Comparison of ENCODE assay signal across 8 cellular contexts in the genomic region with DNA sequence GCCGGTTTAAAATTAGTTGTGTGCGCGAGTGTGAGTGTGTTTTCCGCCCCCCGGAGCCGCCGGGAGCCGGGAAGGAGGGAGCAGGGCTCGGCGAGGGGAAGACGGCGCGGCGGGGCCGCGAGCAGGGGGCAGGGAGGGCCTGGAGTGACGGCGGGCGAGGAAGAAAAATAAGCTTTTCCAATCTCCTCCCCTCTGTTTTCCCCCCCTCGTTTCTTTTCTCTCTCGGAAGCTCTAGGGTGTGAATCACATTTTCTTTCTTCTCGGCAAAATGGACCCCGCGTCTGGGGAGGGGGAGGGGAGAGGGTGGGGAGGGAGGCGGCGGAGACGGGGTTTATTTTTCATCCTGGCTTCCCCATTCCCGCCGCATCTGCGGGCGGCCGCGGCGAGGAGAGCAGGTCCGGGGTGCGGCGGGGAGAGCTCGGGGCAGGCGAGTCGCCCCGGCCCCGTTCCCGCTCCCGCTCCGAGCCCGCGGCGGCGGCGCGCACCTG. TPM values are rescaled to one million over a fixed set of nuclear protein-coding genes. Genes with fewer than 3 reads are reported as not detected.
DNase-seq lines count a peak whose midpoint lies in the region; ATAC-seq and TF ChIP-seq lines count a peak whose summit lies in the region.

No MANE protein-coding gene starts in this region.

- H3K27ac ChIP-seq in A673 (ENCODE audit: low read depth, low read length, poor library complexity, severe bottlenecking) (peak overlapping the region; percentile 98), Peyer's patch (peak overlapping the region; percentile 98 to 100 (median 100)), fibroblast of lung (ENCODE audit: insufficient read depth, low read length) (peak overlapping the region; percentile 96)
- peak overlapping the region; percentile 100 for H3K27ac ChIP-seq in naive thymus-derived CD4-positive, alpha-beta T cell (ENCODE audit: low read depth, low read length)

- ATAC-seq in GM18867 (IDR thresholded peaks at IDR 0.05; ENCODE audit: unreplicated experiment): peak; percentile 22
- ATAC-seq in naive thymus-derived CD4-positive, alpha-beta T cell: peak; percentile 75
- peak; percentile 67 for ATAC-seq in stimulated activated effector memory CD8-positive, alpha-beta T cell treated with anti-CD3 and anti-CD28 coated beads, Interleukin-12 subunit alpha, Interleukin-12 subunit beta, amount 100 ng/mL, for 72 hours

- peaks cover 0 to 19% (median 3%) of the 10 kb centered on the region in 5 donors for H3K36me3 Mint-ChIP-seq in naive thymus-derived CD4-positive, alpha-beta T cell
- peaks cover 43% of the 10 kb centered on the region for H3K36me3 Mint-ChIP-seq in stimulated activated effector memory CD8-positive, alpha-beta T cell treated with anti-CD3 and anti-CD28 coated beads, Interleukin-12 subunit alpha, Interleukin-12 subunit beta, amount 100 ng/mL, for 72 hours

- no peaks in the 10 kb centered on the region for H3K27me3 Mint-ChIP-seq in naive thymus-derived CD4-positive, alpha-beta T cell

- peak overlapping the region in 5 of 9 donors; percentile 99 to 100 (median 100) for H3K27ac Mint-ChIP-seq in naive thymus-derived CD4-positive, alpha-beta T cell
- no peak overlapping the region for H3K27ac Mint-ChIP-seq in stimulated activated effector memory CD8-positive, alpha-beta T cell treated with anti-CD3 and anti-CD28 coated beads, Interleukin-12 subunit alpha, Interleukin-12 subunit beta, amount 100 ng/mL, for 72 hours

- DNase-seq in A673 (ENCODE audit: low spot score) (peak; percentile 89), Peyer's patch (peak; percentile 75 to 84 (median 84)), fibroblast of lung (ENCODE audit: low read depth in 2 of 2) (peak; percentile 92 to 94)
- DNase-seq in activated T-helper 1 cell treated with anti-CD3 and anti-CD28 coated beads, Interleukin-2, amount 50 U/mL, for 16 hours (ENCODE audit: low read depth in 1 of 2, low spot score in 1 of 2): peak; percentile 46 to 60
- peak in 8 of 9 donors; percentile 65 to 88 (median 82) for DNase-seq in naive thymus-derived CD4-positive, alpha-beta T cell
- DNase-seq in stimulated activated effector memory CD8-positive, alpha-beta T cell treated with anti-CD3 and anti-CD28 coated beads, Interleukin-12 subunit alpha, Interleukin-12 subunit beta, amount 100 ng/mL, for 72 hours (ENCODE audit: low spot score in 2 of 2): peak; percentile 56 to 85

- no peaks in the 10 kb centered on the region for H3K27me3 ChIP-seq in A673 (replicated peaks; ENCODE audit: insufficient read depth, low read depth, low read length, poor library complexity)
- no peaks in the 10 kb centered on the region for H3K27me3 ChIP-seq in Peyer's patch
- H3K27me3 ChIP-seq in fibroblast of lung (ENCODE audit: control insufficient read depth, insufficient read depth, low read length): no peaks in the 10 kb centered on the region
- H3K27me3 ChIP-seq in naive thymus-derived CD4-positive, alpha-beta T cell (ENCODE audit: control insufficient read depth in 2 of 2, insufficient read depth in 2 of 2, low read length in 2 of 2): no peaks in the 10 kb centered on the region

- H3K4me1 ChIP-seq in A673 (ENCODE audit: insufficient read depth, low read length, poor library complexity, severe bottlenecking) (peaks cover 29% of the 10 kb centered on the region), Peyer's patch (peaks cover 0 to 36% (median 4%) of the 10 kb centered on the region in 4 donors), fibroblast of lung (ENCODE audit: control insufficient read depth, extremely low read depth, insufficient read depth, low read length) (peaks cover 5% of the 10 kb centered on the region)
- peaks cover 36 to 45% of the 10 kb centered on the region in 2 donors for H3K4me1 ChIP-seq in naive thymus-derived CD4-positive, alpha-beta T cell (ENCODE audit: control insufficient read depth in 2 of 2, insufficient read depth in 2 of 2, low read length in 2 of 2)

- no peaks in the 10 kb centered on the region for H3K9me3 ChIP-seq in A673 (ENCODE audit: low read depth, low read length, poor library complexity, severe bottlenecking)
- no peaks in the 10 kb centered on the region for H3K9me3 ChIP-seq in Peyer's patch
- no peaks in the 10 kb centered on the region for H3K9me3 ChIP-seq in fibroblast of lung (ENCODE audit: control insufficient read depth, insufficient read depth, low read depth, low read length)
- no peaks in the 10 kb centered on the region for H3K9me3 ChIP-seq in naive thymus-derived CD4-positive, alpha-beta T cell (ENCODE audit: control insufficient read depth in 2 of 3, low read length in 3 of 3)

- H3K4me1 Mint-ChIP-seq in naive thymus-derived CD4-positive, alpha-beta T cell: peaks cover 0 to 34% (median 29%) of the 10 kb centered on the region in 7 donors
- peaks cover 7% of the 10 kb centered on the region for H3K4me1 Mint-ChIP-seq in stimulated activated effector memory CD8-positive, alpha-beta T cell treated with anti-CD3 and anti-CD28 coated beads, Interleukin-12 subunit alpha, Interleukin-12 subunit beta, amount 100 ng/mL, for 72 hours

- H3K4me2 ChIP-seq in fibroblast of lung (ENCODE audit: extremely low read depth, insufficient read depth, low read length): no peak overlapping the region

- intact Hi-C loops in A673 (cut with micrococcal nuclease; ENCODE audit: unreplicated experiment): loop anchor here (1.0 kb wide), 1 partner anchor 36 kb away; the partner anchor contains the start of gene TBCC
- intact Hi-C loops in naive thymus-derived CD4-positive, alpha-beta T cell (cut with micrococcal nuclease): loop anchor here (1.0 to 10.0 kb wide), 6 partner anchors 11 to 388 kb away; partner anchors contain the start of genes SRF (in 2 of the 2), TBCC (in 2 of the 2), PEX6 (in 1 of the 2) and RPL7L1 (in 1 of the 2)

- peaks cover 36% of the 10 kb centered on the region for H3K79me2 ChIP-seq in fibroblast of lung (ENCODE audit: control insufficient read depth, insufficient read depth, low read length)

- no peak for TF ChIP-seq CTCF in A673 (conservative IDR thresholded peaks at IDR 0.05; ENCODE audit: low read depth, low read length)
- no peak for TF ChIP-seq CTCF in Peyer's patch (IDR thresholded peaks at IDR 0.05)
- no peak for TF ChIP-seq CTCF in fibroblast of lung (conservative IDR thresholded peaks at IDR 0.05 in 1 of 2, IDR thresholded peaks at IDR 0.05 in 1 of 2; ENCODE audit: low read depth in 1 of 2, low read length in 2 of 2)

- H3K4me3 Mint-ChIP-seq in naive thymus-derived CD4-positive, alpha-beta T cell: peak overlapping the region in 8 of 10 donors; percentile 89 to 100 (median 98)
- H3K4me3 Mint-ChIP-seq in stimulated activated effector memory CD8-positive, alpha-beta T cell treated with anti-CD3 and anti-CD28 coated beads, Interleukin-12 subunit alpha, Interleukin-12 subunit beta, amount 100 ng/mL, for 72 hours: no peak overlapping the region

- no peak for TF ChIP-seq RAD21 in Ishikawa (IDR thresholded peaks at IDR 0.05; ENCODE audit: low read depth)

- peaks cover 0 to 4% (median 0%) of the 10 kb centered on the region in 11 donors for H3K9me3 Mint-ChIP-seq in naive thymus-derived CD4-positive, alpha-beta T cell
- H3K9me3 Mint-ChIP-seq in stimulated activated effector memory CD8-positive, alpha-beta T cell treated with anti-CD3 and anti-CD28 coated beads, Interleukin-12 subunit alpha, Interleukin-12 subunit beta, amount 100 ng/mL, for 72 hours: no peaks in the 10 kb centered on the region

- peak; percentile 68 to 84 for TF ChIP-seq POLR2A in Peyer's patch (IDR thresholded peaks at IDR 0.05)

- POLR2A ChIA-PET in A673 (lab: Charles Lee; ENCODE audit: low non-redundant PET): interaction anchor here (0.7 to 2.3 kb wide), 2 partner anchors 37 to 78 kb away, joined by 3 to 40 read pairs; partner anchors contain the start of gene TBCC
- POLR2A ChIA-PET in naive thymus-derived CD4-positive, alpha-beta T cell (lab: Charles Lee): interaction anchor here (0.6 to 27.2 kb wide), 24 partner anchors 8 to 602 kb away, joined by 3 to 1628 read pairs (median 4); partner anchors contain the start of genes CNPY3, CUL7, KLHDC3 and MEA1

- H3K36me3 ChIP-seq in A673 (ENCODE audit: insufficient read depth, low read length, poor library complexity, severe bottlenecking) (no peaks in the 10 kb centered on the region), Peyer's patch (no peaks in the 10 kb centered on the region), fibroblast of lung (ENCODE audit: control insufficient read depth, insufficient read depth, low read length) (no peaks in the 10 kb centered on the region)
- peaks cover 0 to 10% (median 0%) of the 10 kb centered on the region in 3 experiments for H3K36me3 ChIP-seq in naive thymus-derived CD4-positive, alpha-beta T cell (ENCODE audit: control insufficient read depth in 2 of 3, insufficient read depth in 3 of 3, low read length in 3 of 3)

- TF ChIP-seq EP300 in Ishikawa (IDR thresholded peaks at IDR 0.05; ENCODE audit: borderline replicate concordance): peak; percentile 17; the same call in 1 of the 2 replicates

- H3K4me3 ChIP-seq in A673 (ENCODE audit: low read depth, low read length, poor library complexity, severe bottlenecking) (peak overlapping the region; percentile 75), Peyer's patch (peak overlapping the region; percentile 78 to 100 (median 94)), fibroblast of lung (replicated peaks in 1 of 4; ENCODE audit: control extremely low read depth in 1 of 4, insufficient read depth in 1 of 4, low read depth in 3 of 4, low read length in 4 of 4) (peak overlapping the region; percentile 45 to 86 (median 74))
- H3K4me3 ChIP-seq in naive thymus-derived CD4-positive, alpha-beta T cell (ENCODE audit: low read length): peak overlapping the region; percentile 89

- H2AFZ ChIP-seq in fibroblast of lung (ENCODE audit: low read length): no peak overlapping the region

- CTCF ChIA-PET in A673 (lab: Charles Lee): interaction anchor here (0.6 kb wide), 1 partner anchor 862 kb away, joined by 4 read pairs; the partner anchor contains the start of gene MED20
- CTCF ChIA-PET in naive thymus-derived CD4-positive, alpha-beta T cell (lab: Charles Lee): interaction anchor here (0.5 to 2.2 kb wide), 8 partner anchors 10 to 359 kb away, joined by 3 to 14 read pairs (median 4); partner anchors contain the start of gene TBCC

- H3K9ac ChIP-seq in fibroblast of lung (ENCODE audit: insufficient read depth, low read length): peak overlapping the region; percentile 99

- no peaks in the 10 kb centered on the region for H4K20me1 ChIP-seq in fibroblast of lung (ENCODE audit: control insufficient read depth, extremely low read depth, insufficient read depth, low read length)

- BruUV-seq in A673 (replicated peaks; lab: Mats Ljungman, UMichigan): no TSS peak

RNA-seq across cellular contexts. Expression of gene BICRAL, which starts 0.9 kb away (rescaled TPM):
- total RNA-seq in A673 (2021) (6.9 and 7.9 TPM in 2 replicates), Peyer's patch (10 to 100 TPM; 15.3 to 20.1 (median 17.1) TPM), fibroblast of lung (4.9 and 6.9 TPM in 2 replicates)
- polyA plus RNA-seq in fibroblast of lung: 10.2 and 11.5 TPM in 2 replicates
- 3.5 and 4.6 TPM in 2 replicates for polyA plus RNA-seq in fibroblast of lung (2012)
- polyA minus RNA-seq in fibroblast of lung (ENCODE audit: low replicate concordance): 9.2 and 10.1 TPM in 2 replicates
- 10 to 100 TPM; 26.2 to 35.5 (median 31.8) TPM for total RNA-seq in naive thymus-derived CD4-positive, alpha-beta T cell
- 1 to 10 TPM; 2.4 to 5.0 TPM for polyA plus RNA-seq in naive thymus-derived CD4-positive, alpha-beta T cell

RNA-seq across cellular contexts. Expression of gene TBCC, which starts 36.8 kb away (rescaled TPM):
- total RNA-seq in A673 (2021) (29.4 and 31.3 TPM in 2 replicates), Peyer's patch (10 to 100 TPM; 23.1 to 36.4 (median 30.7) TPM), fibroblast of lung (50.0 and 50.6 TPM in 2 replicates)
- polyA plus RNA-seq in fibroblast of lung: 18.2 and 18.7 TPM in 2 replicates
- polyA plus RNA-seq in fibroblast of lung (2012): 22.5 and 25.1 TPM in 2 replicates
- polyA minus RNA-seq in fibroblast of lung (ENCODE audit: low replicate concordance): 19.8 and 31.7 TPM in 2 replicates
- total RNA-seq in naive thymus-derived CD4-positive, alpha-beta T cell: 10 to 100 TPM; 39.6 to 74.8 (median 71.4) TPM
- polyA plus RNA-seq in naive thymus-derived CD4-positive, alpha-beta T cell: 100 to 1,000 TPM; 103 to 119 TPM

Comparison
In these comparisons a context has a peak if more than half of its experiments do, and no peak if none do; other contexts are left out.
1. Peak in every context shown above with its lines: DNase-seq, ATAC-seq, H3K4me3 ChIP-seq and H3K27ac ChIP-seq.
2. ATAC-seq: peak in every context shown above with its lines; median percentile 75 in naive thymus-derived CD4-positive, alpha-beta T cell; 67 in stimulated activated effector memory CD8-positive, alpha-beta T cell treated with anti-CD3 and anti-CD28 coated beads, Interleukin-12 subunit alpha, Interleukin-12 subunit beta, amount 100 ng/mL, for 72 hours; 22 in GM18867.